ENCODE assay signal across 1 cellular context in the genomic region with DNA sequence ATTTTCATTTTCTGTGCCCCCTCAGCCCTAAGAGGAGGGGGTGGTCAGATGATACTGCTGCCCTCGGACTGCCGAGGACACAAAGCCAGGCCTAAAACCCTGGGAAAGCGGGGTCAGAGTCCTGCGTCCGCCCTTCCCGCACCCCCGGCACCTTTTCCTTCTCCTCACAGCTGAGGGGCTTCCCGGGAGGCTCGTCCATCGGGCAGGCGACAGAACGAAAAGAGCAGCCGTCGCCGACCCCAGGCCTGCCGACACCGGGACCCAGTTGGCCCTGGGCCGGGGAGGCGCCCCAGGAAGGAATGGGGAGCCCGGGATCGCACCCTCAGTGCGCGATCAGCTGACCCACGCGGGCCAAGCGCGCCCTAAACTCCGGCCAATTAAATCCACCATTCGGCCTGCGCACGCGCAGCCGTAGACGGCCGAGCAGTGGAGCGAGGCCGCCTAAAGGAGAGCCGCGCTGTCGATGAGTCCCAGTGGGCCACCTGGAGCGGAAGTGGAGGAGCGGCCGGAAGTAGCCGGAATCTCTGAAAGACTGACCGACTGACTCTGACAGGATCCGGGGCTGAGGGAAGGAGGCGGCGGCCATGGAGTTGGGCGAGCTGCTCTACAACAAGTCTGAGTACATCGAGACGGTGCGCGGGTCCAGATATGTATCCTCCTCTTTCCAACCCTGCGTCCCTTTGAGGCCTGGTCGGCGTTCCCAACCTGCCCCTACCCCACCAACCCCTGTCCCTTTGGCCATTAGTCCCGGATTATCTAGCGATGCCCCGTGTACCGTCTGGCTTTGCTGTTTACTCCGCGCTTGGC.
TF ChIP-seq lines count a peak whose summit lies in the region.

A gene (plus strand): TSS at position 508 of the 807 bp plus-strand sequence. CDS start 77 bp downstream, at position 585.
A gene (minus strand): TSS at position 352 of the 807 bp plus-strand sequence. CDS start 153 bp downstream, at position 199.

TF ChIP-seq in HepG2, 621 proteins besides CTCF, POLR2A, EP300 and RAD21 (continued from another document and continues in another):
- TF ChIP-seq, protein P1, sequence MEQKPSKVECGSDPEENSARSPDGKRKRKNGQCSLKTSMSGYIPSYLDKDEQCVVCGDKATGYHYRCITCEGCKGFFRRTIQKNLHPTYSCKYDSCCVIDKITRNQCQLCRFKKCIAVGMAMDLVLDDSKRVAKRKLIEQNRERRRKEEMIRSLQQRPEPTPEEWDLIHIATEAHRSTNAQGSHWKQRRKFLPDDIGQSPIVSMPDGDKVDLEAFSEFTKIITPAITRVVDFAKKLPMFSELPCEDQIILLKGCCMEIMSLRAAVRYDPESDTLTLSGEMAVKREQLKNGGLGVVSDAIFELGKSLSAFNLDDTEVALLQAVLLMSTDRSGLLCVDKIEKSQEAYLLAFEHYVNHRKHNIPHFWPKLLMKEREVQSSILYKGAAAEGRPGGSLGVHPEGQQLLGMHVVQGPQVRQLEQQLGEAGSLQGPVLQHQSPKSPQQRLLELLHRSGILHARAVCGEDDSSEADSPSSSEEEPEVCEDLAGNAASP (CRISPR knock-in tag; IDR thresholded peaks at IDR 0.05; ENCODE audit: borderline replicate concordance), result 0 out of 2 replicates have a peak, but pooled peaks have one; percentile 78
- TF ChIP-seq RFXANK (CRISPR knock-in tag; IDR thresholded peaks at IDR 0.05) (no peak), DNMT1 (CRISPR knock-in tag; IDR thresholded peaks at IDR 0.05) (peak; percentile 43), ZKSCAN5 (CRISPR knock-in tag; IDR thresholded peaks at IDR 0.05) (no peak; the same call in none of the 2 replicates), ZFX (CRISPR knock-in tag; IDR thresholded peaks at IDR 0.05; ENCODE audit: low read depth) (peak; percentile 98), ZNF550 (CRISPR knock-in tag; IDR thresholded peaks at IDR 0.05; ENCODE audit: borderline replicate concordance) (no peak), ZNF775 (CRISPR knock-in tag; IDR thresholded peaks at IDR 0.05; ENCODE audit: borderline replicate concordance) (peak; percentile 33; the same call in 1 of the 2 replicates), RFX5 (IDR thresholded peaks at IDR 0.05; ENCODE audit: low read depth, low read length) (peak; percentile 72; the same call in 1 of the 2 replicates), RELA (CRISPR knock-in tag; IDR thresholded peaks at IDR 0.05) (no peak; the same call in 1 of the 2 replicates), ZNF430 (CRISPR knock-in tag; IDR thresholded peaks at IDR 0.05) (no peak), HMG20A (CRISPR knock-in tag; IDR thresholded peaks at IDR 0.05; ENCODE audit: borderline replicate concordance) (0 out of 2 replicates have a peak, but pooled peaks have one; percentile 20), ZNF317 (CRISPR knock-in tag; IDR thresholded peaks at IDR 0.05) (peak; percentile 94), ATF1 (CRISPR knock-in tag; IDR thresholded peaks at IDR 0.05) (peak; percentile 74; the same call in 1 of the 2 replicates), ELF1 (CRISPR knock-in tag; IDR thresholded peaks at IDR 0.05) (peak; percentile 97), SNAPC2 (CRISPR knock-in tag; IDR thresholded peaks at IDR 0.05) (no peak; the same call in 1 of the 2 replicates), SOX6 (IDR thresholded peaks at IDR 0.05) (no peak), SOX6 (CRISPR knock-in tag; IDR thresholded peaks at IDR 0.05) (peak; percentile 84), GATAD2A (CRISPR knock-in tag; IDR thresholded peaks at IDR 0.05) (peak; percentile 70), HNRNPUL1 (IDR thresholded peaks at IDR 0.05; ENCODE audit: low read depth, low read length) (peak; percentile 68; the same call in 1 of the 2 replicates), GATAD1 (CRISPR knock-in tag; IDR thresholded peaks at IDR 0.05) (peak; percentile 99), MAFG (CRISPR knock-in tag; IDR thresholded peaks at IDR 0.05) (no peak), ZNF605 (CRISPR knock-in tag; IDR thresholded peaks at IDR 0.05) (peak; percentile 83), ZFP82 (CRISPR knock-in tag; IDR thresholded peaks at IDR 0.05; ENCODE audit: borderline replicate concordance) (peak; percentile 81; the same call in 1 of the 2 replicates), ZNF879 (CRISPR knock-in tag; IDR thresholded peaks at IDR 0.05) (peak; percentile 50; the same call in 1 of the 2 replicates)
- TF ChIP-seq, protein P2, sequence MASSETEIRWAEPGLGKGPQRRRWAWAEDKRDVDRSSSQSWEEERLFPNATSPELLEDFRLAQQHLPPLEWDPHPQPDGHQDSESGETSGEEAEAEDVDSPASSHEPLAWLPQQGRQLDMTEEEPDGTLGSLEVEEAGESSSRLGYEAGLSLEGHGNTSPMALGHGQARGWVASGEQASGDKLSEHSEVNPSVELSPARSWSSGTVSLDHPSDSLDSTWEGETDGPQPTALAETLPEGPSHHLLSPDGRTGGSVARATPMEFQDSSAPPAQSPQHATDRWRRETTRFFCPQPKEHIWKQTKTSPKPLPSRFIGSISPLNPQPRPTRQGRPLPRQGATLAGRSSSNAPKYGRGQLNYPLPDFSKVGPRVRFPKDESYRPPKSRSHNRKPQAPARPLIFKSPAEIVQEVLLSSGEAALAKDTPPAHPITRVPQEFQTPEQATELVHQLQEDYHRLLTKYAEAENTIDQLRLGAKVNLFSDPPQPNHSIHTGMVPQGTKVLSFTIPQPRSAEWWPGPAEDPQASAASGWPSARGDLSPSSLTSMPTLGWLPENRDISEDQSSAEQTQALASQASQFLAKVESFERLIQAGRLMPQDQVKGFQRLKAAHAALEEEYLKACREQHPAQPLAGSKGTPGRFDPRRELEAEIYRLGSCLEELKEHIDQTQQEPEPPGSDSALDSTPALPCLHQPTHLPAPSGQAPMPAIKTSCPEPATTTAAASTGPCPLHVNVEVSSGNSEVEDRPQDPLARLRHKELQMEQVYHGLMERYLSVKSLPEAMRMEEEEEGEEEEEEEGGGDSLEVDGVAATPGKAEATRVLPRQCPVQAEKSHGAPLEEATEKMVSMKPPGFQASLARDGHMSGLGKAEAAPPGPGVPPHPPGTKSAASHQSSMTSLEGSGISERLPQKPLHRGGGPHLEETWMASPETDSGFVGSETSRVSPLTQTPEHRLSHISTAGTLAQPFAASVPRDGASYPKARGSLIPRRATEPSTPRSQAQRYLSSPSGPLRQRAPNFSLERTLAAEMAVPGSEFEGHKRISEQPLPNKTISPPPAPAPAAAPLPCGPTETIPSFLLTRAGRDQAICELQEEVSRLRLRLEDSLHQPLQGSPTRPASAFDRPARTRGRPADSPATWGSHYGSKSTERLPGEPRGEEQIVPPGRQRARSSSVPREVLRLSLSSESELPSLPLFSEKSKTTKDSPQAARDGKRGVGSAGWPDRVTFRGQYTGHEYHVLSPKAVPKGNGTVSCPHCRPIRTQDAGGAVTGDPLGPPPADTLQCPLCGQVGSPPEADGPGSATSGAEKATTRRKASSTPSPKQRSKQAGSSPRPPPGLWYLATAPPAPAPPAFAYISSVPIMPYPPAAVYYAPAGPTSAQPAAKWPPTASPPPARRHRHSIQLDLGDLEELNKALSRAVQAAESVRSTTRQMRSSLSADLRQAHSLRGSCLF (CRISPR knock-in tag; IDR thresholded peaks at IDR 0.05; ENCODE audit: borderline replicate concordance), result peak; percentile 95; the same call in 1 of the 2 replicates
- TF ChIP-seq, protein P3, sequence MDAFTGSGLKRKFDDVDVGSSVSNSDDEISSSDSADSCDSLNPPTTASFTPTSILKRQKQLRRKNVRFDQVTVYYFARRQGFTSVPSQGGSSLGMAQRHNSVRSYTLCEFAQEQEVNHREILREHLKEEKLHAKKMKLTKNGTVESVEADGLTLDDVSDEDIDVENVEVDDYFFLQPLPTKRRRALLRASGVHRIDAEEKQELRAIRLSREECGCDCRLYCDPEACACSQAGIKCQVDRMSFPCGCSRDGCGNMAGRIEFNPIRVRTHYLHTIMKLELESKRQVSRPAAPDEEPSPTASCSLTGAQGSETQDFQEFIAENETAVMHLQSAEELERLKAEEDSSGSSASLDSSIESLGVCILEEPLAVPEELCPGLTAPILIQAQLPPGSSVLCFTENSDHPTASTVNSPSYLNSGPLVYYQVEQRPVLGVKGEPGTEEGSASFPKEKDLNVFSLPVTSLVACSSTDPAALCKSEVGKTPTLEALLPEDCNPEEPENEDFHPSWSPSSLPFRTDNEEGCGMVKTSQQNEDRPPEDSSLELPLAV (CRISPR knock-in tag; conservative IDR thresholded peaks at IDR 0.05; ENCODE audit: low read depth), result no peak
- TF ChIP-seq, protein P4, sequence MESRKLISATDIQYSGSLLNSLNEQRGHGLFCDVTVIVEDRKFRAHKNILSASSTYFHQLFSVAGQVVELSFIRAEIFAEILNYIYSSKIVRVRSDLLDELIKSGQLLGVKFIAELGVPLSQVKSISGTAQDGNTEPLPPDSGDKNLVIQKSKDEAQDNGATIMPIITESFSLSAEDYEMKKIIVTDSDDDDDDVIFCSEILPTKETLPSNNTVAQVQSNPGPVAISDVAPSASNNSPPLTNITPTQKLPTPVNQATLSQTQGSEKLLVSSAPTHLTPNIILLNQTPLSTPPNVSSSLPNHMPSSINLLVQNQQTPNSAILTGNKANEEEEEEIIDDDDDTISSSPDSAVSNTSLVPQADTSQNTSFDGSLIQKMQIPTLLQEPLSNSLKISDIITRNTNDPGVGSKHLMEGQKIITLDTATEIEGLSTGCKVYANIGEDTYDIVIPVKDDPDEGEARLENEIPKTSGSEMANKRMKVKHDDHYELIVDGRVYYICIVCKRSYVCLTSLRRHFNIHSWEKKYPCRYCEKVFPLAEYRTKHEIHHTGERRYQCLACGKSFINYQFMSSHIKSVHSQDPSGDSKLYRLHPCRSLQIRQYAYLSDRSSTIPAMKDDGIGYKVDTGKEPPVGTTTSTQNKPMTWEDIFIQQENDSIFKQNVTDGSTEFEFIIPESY (CRISPR knock-in tag; IDR thresholded peaks at IDR 0.05), result peak; percentile 50; the same call in 1 of the 2 replicates
- TF ChIP-seq, protein P5, sequence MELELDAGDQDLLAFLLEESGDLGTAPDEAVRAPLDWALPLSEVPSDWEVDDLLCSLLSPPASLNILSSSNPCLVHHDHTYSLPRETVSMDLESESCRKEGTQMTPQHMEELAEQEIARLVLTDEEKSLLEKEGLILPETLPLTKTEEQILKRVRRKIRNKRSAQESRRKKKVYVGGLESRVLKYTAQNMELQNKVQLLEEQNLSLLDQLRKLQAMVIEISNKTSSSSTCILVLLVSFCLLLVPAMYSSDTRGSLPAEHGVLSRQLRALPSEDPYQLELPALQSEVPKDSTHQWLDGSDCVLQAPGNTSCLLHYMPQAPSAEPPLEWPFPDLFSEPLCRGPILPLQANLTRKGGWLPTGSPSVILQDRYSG (CRISPR knock-in tag; IDR thresholded peaks at IDR 0.05), result peak; percentile 96
- TF ChIP-seq, protein P6, sequence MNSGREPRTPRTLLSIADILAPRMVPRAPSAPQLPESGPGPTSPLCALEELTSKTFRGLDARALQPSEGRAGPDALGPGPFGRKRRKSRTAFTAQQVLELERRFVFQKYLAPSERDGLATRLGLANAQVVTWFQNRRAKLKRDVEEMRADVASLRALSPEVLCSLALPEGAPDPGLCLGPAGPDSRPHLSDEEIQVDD (CRISPR knock-in tag; IDR thresholded peaks at IDR 0.05; ENCODE audit: borderline replicate concordance), result peak; percentile 25; the same call in 1 of the 2 replicates
- TF ChIP-seq, protein P7, sequence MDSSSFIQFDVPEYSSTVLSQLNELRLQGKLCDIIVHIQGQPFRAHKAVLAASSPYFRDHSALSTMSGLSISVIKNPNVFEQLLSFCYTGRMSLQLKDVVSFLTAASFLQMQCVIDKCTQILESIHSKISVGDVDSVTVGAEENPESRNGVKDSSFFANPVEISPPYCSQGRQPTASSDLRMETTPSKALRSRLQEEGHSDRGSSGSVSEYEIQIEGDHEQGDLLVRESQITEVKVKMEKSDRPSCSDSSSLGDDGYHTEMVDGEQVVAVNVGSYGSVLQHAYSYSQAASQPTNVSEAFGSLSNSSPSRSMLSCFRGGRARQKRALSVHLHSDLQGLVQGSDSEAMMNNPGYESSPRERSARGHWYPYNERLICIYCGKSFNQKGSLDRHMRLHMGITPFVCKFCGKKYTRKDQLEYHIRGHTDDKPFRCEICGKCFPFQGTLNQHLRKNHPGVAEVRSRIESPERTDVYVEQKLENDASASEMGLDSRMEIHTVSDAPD (CRISPR knock-in tag; IDR thresholded peaks at IDR 0.05), result peak; percentile 82
- TF ChIP-seq, protein P8, sequence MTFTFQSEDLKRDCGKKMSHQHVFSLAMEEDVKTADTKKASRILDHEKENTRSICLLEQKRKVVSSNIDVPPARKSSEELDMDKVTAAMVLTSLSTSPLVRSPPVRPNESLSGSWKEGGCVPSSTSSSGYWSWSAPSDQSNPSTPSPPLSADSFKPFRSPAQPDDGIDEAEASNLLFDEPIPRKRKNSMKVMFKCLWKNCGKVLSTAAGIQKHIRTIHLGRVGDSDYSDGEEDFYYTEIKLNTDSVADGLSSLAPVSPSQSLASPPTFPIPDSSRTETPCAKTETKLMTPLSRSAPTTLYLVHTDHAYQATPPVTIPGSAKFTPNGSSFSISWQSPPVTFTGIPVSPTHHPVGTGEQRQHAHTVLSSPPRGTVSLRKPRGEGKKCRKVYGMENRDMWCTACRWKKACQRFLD (CRISPR knock-in tag; IDR thresholded peaks at IDR 0.05; ENCODE audit: borderline replicate concordance), result peak; percentile 96
- TF ChIP-seq, protein P9, sequence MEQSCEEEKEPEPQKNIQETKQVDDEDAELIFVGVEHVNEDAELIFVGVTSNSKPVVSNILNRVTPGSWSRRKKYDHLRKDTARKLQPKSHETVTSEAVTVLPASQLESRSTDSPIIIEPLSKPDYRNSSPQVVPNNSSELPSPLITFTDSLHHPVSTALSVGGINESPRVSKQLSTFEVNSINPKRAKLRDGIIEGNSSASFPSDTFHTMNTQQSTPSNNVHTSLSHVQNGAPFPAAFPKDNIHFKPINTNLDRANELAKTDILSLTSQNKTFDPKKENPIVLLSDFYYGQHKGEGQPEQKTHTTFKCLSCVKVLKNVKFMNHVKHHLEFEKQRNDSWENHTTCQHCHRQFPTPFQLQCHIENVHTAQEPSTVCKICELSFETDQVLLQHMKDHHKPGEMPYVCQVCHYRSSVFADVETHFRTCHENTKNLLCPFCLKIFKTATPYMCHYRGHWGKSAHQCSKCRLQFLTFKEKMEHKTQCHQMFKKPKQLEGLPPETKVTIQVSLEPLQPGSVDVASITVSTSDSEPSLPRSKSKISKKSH (CRISPR knock-in tag; IDR thresholded peaks at IDR 0.05; ENCODE audit: borderline replicate concordance), result peak; percentile 99
- TF ChIP-seq, protein P10, sequence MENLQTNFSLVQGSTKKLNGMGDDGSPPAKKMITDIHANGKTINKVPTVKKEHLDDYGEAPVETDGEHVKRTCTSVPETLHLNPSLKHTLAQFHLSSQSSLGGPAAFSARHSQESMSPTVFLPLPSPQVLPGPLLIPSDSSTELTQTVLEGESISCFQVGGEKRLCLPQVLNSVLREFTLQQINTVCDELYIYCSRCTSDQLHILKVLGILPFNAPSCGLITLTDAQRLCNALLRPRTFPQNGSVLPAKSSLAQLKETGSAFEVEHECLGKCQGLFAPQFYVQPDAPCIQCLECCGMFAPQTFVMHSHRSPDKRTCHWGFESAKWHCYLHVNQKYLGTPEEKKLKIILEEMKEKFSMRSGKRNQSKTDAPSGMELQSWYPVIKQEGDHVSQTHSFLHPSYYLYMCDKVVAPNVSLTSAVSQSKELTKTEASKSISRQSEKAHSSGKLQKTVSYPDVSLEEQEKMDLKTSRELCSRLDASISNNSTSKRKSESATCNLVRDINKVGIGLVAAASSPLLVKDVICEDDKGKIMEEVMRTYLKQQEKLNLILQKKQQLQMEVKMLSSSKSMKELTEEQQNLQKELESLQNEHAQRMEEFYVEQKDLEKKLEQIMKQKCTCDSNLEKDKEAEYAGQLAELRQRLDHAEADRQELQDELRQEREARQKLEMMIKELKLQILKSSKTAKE (CRISPR knock-in tag; IDR thresholded peaks at IDR 0.05; ENCODE audit: borderline replicate concordance), result peak; percentile 39; the same call in 1 of the 2 replicates
- TF ChIP-seq, protein P11, sequence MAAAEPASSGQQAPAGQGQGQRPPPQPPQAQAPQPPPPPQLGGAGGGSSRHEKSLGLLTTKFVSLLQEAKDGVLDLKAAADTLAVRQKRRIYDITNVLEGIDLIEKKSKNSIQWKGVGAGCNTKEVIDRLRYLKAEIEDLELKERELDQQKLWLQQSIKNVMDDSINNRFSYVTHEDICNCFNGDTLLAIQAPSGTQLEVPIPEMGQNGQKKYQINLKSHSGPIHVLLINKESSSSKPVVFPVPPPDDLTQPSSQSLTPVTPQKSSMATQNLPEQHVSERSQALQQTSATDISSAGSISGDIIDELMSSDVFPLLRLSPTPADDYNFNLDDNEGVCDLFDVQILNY (CRISPR knock-in tag; conservative IDR thresholded peaks at IDR 0.05), result peak; percentile 91
